In the genomic region with DNA sequence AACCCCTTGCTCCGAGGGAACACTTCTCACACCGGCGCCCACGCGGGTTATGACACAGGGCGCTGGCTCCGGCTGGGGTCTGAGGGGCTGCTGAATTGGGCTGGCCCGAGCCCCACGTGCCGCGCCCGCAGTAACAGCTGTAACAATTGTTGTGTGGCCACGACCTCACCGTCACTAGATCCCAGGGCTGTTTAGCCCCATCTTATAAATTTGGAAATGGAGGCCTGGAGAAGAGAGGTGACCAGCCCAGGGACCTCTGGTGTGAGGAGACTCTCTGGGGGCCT, we compare ENCODE assay signal across 13 cellular contexts. TPM values are rescaled to one million over a fixed set of nuclear protein-coding genes. Genes with fewer than 3 reads are reported as not detected.
DNase-seq lines count a peak whose midpoint lies in the region; ATAC-seq and TF ChIP-seq lines count a peak whose summit lies in the region.
"Had no signal": no experiment of that assay in that cellular context is flagged by ENCODE, and none has a peak within 500 bp of the region (broad histone marks: within the 10 kb centered on the region; RNA-seq: fewer than 3 reads in every experiment).

No MANE protein-coding gene starts in this region.

- H3K36me3 Mint-ChIP-seq in CD8-positive, alpha-beta T cell = no peaks in the 10 kb centered on the region

- no peaks in the 10 kb centered on the region for H3K36me3 ChIP-seq in CD8-positive, alpha-beta T cell (ENCODE audit: insufficient read depth, low read length)
- H3K36me3 ChIP-seq in psoas muscle (ENCODE audit: insufficient read depth in 1 of 2, low read depth in 1 of 2) = peaks cover 0 to 2% of the 10 kb centered on the region in 2 donors

- TF ChIP-seq CTCF in CD8-positive, alpha-beta T cell (IDR thresholded peaks at IDR 0.05) = no peak
- TF ChIP-seq CTCF in VCaP (conservative IDR thresholded peaks at IDR 0.05) (no peak), fibroblast of pulmonary artery (IDR thresholded peaks at IDR 0.05; ENCODE audit: low read length, missing control alignments) (no peak), psoas muscle (IDR thresholded peaks at IDR 0.05) (no peak), GM13976 (IDR thresholded peaks at IDR 0.05; ENCODE audit: borderline replicate concordance, control extremely low read depth, extremely low read depth, insufficient read depth, missing control alignments) (no peak)

- intact Hi-C loops in CD8-positive, alpha-beta T cell (cut with DNase I, micrococcal nuclease) = loop anchor here in 1 of 2 experiments (5.0 kb wide), 1 partner anchor 63 kb away; no protein-coding TSS in a partner anchor
- intact Hi-C loops in psoas muscle (cut with DNase I) = no loop called here

- H3K9me3 Mint-ChIP-seq in CD8-positive, alpha-beta T cell = no peaks in the 10 kb centered on the region

- in situ Hi-C loops in GM13976 (cut with MboI; ENCODE audit: low sequenced_read_pairs, unreplicated experiment) = no loop called here

- no peaks in the 10 kb centered on the region for H3K9me3 ChIP-seq in CD8-positive, alpha-beta T cell (ENCODE audit: low read length)
- H3K9me3 ChIP-seq in psoas muscle = no peaks in the 10 kb centered on the region

- H3K4me1 ChIP-seq in CD8-positive, alpha-beta T cell (ENCODE audit: insufficient read depth, low read length) = peaks cover 6% of the 10 kb centered on the region
- no peaks in the 10 kb centered on the region for H3K4me1 ChIP-seq in psoas muscle

- H3K27ac Mint-ChIP-seq in CD8-positive, alpha-beta T cell = no peak overlapping the region

- CTCF ChIA-PET in CD8-positive, alpha-beta T cell (lab: Charles Lee) = interaction anchor here (1.0 to 1.2 kb wide), 4 partner anchors 14 to 177 kb away, joined by 3 to 5 read pairs (median 4); no protein-coding TSS in a partner anchor

- H3K27ac ChIP-seq in CD8-positive, alpha-beta T cell (ENCODE audit: low read depth, low read length) = no peak overlapping the region
- H3K27ac ChIP-seq in VCaP (peak overlapping the region; percentile 60; the same call in 1 of the 2 replicates), psoas muscle (peak overlapping the region; percentile 74)
- H3K27ac ChIP-seq: HL-60 had no signal

- POLR2A ChIA-PET in CD8-positive, alpha-beta T cell (lab: Charles Lee) = no interaction called here

- peaks cover 3% of the 10 kb centered on the region for H3K27me3 Mint-ChIP-seq in CD8-positive, alpha-beta T cell (ENCODE audit: low read depth)

- WGBS in psoas muscle, 3 donors = 72 to 81% (median 77%) methylated on average over 14 of the region's 14 CpGs

- H3K27me3 ChIP-seq in CD8-positive, alpha-beta T cell (ENCODE audit: insufficient read depth, low read length) = peaks cover 8% of the 10 kb centered on the region
- H3K27me3 ChIP-seq in psoas muscle (ENCODE audit: insufficient read depth in 3 of 3, low read length in 2 of 3) = peaks cover 0 to 26% (median 7%) of the 10 kb centered on the region in 3 donors

- no peak overlapping the region for H3K4me3 ChIP-seq in CD8-positive, alpha-beta T cell (ENCODE audit: low read depth, low read length)
- H3K4me3 ChIP-seq in fibroblast of pulmonary artery (replicated peaks; ENCODE audit: low read depth, low read length) (peak overlapping the region; percentile 56), psoas muscle (peak overlapping the region; percentile 70)

- ATAC-seq in CD8-positive, alpha-beta T cell = no peak
- ATAC-seq in psoas muscle (no peak), HG02678 (IDR thresholded peaks at IDR 0.05; ENCODE audit: unreplicated experiment) (no peak), HG02642 (IDR thresholded peaks at IDR 0.05; ENCODE audit: poor library complexity, unreplicated experiment) (no peak)

- no peak for DNase-seq in CD8-positive, alpha-beta T cell
- DNase-seq in fibroblast of pulmonary artery (ENCODE audit: low read depth) (no peak), psoas muscle (no peak), NCI-H82 (lab: John Stamatoyannopoulos, UW) (no peak), GM13976 (ENCODE audit: low spot score) (no peak)
- DNase-seq: DMS153, NCI-H1436 had no signal

- no peaks in the 10 kb centered on the region for H3K4me1 Mint-ChIP-seq in CD8-positive, alpha-beta T cell (ENCODE audit: low read depth)

- H3K4me3 Mint-ChIP-seq in CD8-positive, alpha-beta T cell = peak overlapping the region; percentile 72

RNA-seq across cellular contexts. Expression of gene EGFL7, which starts 2.0 kb away (rescaled TPM):
- not detected for total RNA-seq in CD8-positive, alpha-beta T cell
- total RNA-seq in psoas muscle = 10 to 100 TPM; 47.0 to 55.3 (median 48.8) TPM
- 10 to 100 TPM; 34.7 to 73.4 (median 48.4) TPM for polyA plus RNA-seq in psoas muscle

RNA-seq across cellular contexts. Expression of gene AGPAT2, which starts 22.5 kb away (rescaled TPM):
- 1 to 10 TPM; 4.7 TPM for total RNA-seq in CD8-positive, alpha-beta T cell
- 10 to 100 TPM; 15.5 to 46.3 (median 31.5) TPM for total RNA-seq in psoas muscle
- 10 to 100 TPM; 25.9 to 66.5 (median 46.8) TPM for polyA plus RNA-seq in psoas muscle

RNA-seq across cellular contexts. Expression of gene DIPK1B, which starts 47.6 kb away (rescaled TPM):
- total RNA-seq in CD8-positive, alpha-beta T cell = under 1 TPM; 0.22 to 0.62 TPM
- 1 to 10 TPM; 1.4 to 2.7 (median 2.3) TPM for total RNA-seq in psoas muscle
- 1 to 10 TPM; 2.2 to 5.3 (median 3.5) TPM for polyA plus RNA-seq in psoas muscle
- total RNA-seq: bronchial epithelial cell, osteoblast had no signal

Comparison
In these comparisons a context has a peak if more than half of its experiments do, and no peak if none do; other contexts are left out.
1. RNA of gene EGFL7, which starts 2.0 kb away (total RNA-seq): 47.0 to 55.3 TPM in psoas muscle; not detected in CD8-positive, alpha-beta T cell; every median in the first group is over 10 times any median in the second.